In the genomic region with DNA sequence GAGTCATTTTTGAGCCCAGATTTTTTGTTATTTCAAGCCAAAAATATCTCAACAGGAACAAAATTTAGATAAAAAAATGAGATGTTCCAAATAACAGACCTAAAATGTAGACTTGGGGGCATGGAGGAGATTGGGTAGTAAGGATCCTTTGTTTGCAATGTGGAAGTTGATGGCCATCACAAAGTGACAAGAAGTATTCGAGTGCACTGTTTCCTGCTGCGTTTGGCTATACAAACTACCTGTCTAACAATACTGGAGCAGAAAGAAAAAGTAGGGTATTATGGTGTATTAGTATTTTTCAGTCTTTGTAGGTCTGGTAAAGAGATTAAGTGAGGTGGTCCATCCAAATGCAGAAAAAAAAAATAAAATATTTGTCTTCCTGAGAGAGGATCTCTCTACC, we compare ENCODE assay signal across 12 cellular contexts.
A peak's percentile ranks its signal among the peaks of the same experiment; 100 is the strongest.
DNase-seq lines count a peak whose midpoint lies in the region; ATAC-seq and TF ChIP-seq lines count a peak whose summit lies in the region.
"Had no signal": no experiment of that assay in that cellular context is flagged by ENCODE, and none has a peak within 500 bp of the region (broad histone marks: within the 10 kb centered on the region; RNA-seq: fewer than 3 reads in every experiment).

No MANE protein-coding gene starts in this region.

- H3K4me3 ChIP-seq in OCI-LY1 (ENCODE audit: low read depth, low read length, poor library complexity, severe bottlenecking) = no peak overlapping the region

- no peaks in the 10 kb centered on the region for H3K27me3 ChIP-seq in OCI-LY1 (ENCODE audit: insufficient read depth, low read length)

- H3K27ac ChIP-seq in OCI-LY1 (ENCODE audit: low read depth, low read length, poor library complexity, severe bottlenecking) = peak overlapping the region; percentile 10

- DNase-seq in superior temporal gyrus (ENCODE audit: extremely low spot score) = peak; percentile 24
- no peak for DNase-seq in DMS153 treated with DMSO at 0.1 percent for 48 hours (lab: John Stamatoyannopoulos, UW; ENCODE audit: unreplicated experiment)
- DNase-seq in stimulated activated naive CD4-positive, alpha-beta T cell treated with Interleukin-2 at 50 U/mL for 16 hours (lab: John Stamatoyannopoulos, UW) = no peak
- no peak for DNase-seq in DMS79 treated with DMSO at 0.1 percent for 48 hours (lab: John Stamatoyannopoulos, UW)
- DNase-seq: activated CD8-positive, alpha-beta memory T cell treated with anti-CD3 and anti-CD28 coated beads, Interleukin-2, amount 10 ng/mL, durations not matched to agents 7 days and 5 days; activated naive CD4-positive, alpha-beta T cell; hypothalamus; naive thymus-derived CD4-positive, alpha-beta T cell; NCI-H146 had no signal

- no peak for TF ChIP-seq CTCF in OCI-LY1 (IDR thresholded peaks at IDR 0.05; ENCODE audit: low read length)

- H3K36me3 ChIP-seq in OCI-LY1 (ENCODE audit: insufficient read depth, low read length) = no peaks in the 10 kb centered on the region

- no peaks in the 10 kb centered on the region for H4K20me1 ChIP-seq in OCI-LY1 (ENCODE audit: insufficient read depth, low read length)

- peaks cover 20% of the 10 kb centered on the region for H3K4me1 ChIP-seq in OCI-LY1 (ENCODE audit: insufficient read depth, low read length, severe bottlenecking)

- H3K79me2 ChIP-seq in OCI-LY1 (ENCODE audit: insufficient read depth, low read length) = no peaks in the 10 kb centered on the region

- H3F3A ChIP-seq in OCI-LY1 (ENCODE audit: insufficient read depth, low read length) = no peaks in the 10 kb centered on the region

- H3K4me2 ChIP-seq in OCI-LY1 (ENCODE audit: low read length) = peak overlapping the region; percentile 27

- H2AFZ ChIP-seq in OCI-LY1 (ENCODE audit: low read length) = no peak overlapping the region

- no peaks in the 10 kb centered on the region for H3K9me2 ChIP-seq in OCI-LY1 (ENCODE audit: low read depth, low read length)

- ATAC-seq in GM19324 (IDR thresholded peaks at IDR 0.05; ENCODE audit: low FRiP score, unreplicated experiment) (peak; percentile 32), HG02840 (IDR thresholded peaks at IDR 0.05; ENCODE audit: low FRiP score, unreplicated experiment) (peak; percentile 33)
- ATAC-seq: activated CD8-positive, alpha-beta memory T cell treated with anti-CD3 and anti-CD28 coated beads, Interleukin-2, amount 10 ng/mL, durations not matched to agents 7 days and 5 days; naive thymus-derived CD4-positive, alpha-beta T cell had no signal

- H3K9me3 ChIP-seq in OCI-LY1 (ENCODE audit: low read length) = no peaks in the 10 kb centered on the region

- no peak overlapping the region for H3K9ac ChIP-seq in OCI-LY1 (ENCODE audit: low read length)
